Comparison of ENCODE assay signal across 17 cellular contexts in genomic region chr5:152631217-152631616, GRCh38.
"Had no signal": no experiment of that assay in that cellular context is flagged by ENCODE, and none has a peak within 500 bp of the region (broad histone marks: within the 10 kb centered on the region; RNA-seq: fewer than 3 reads in every experiment).

No MANE protein-coding gene starts in this region.

- DNase-seq: activated CD4-positive, alpha-beta T cell treated with anti-CD3 and anti-CD28 coated beads, Interleukin-2, amount 50 U/mL, for 1 hour; activated CD8-positive, alpha-beta T cell treated with anti-CD3 and anti-CD28 coated beads, Interleukin-2, amount 10 ng/mL, durations not matched to agents 7 days and 5 days; cerebellar nuclear complex; heart left ventricle; left cardiac atrium; pancreas; psoas muscle; spleen; stimulated activated CD4-positive, alpha-beta T cell treated with anti-CD3 and anti-CD28 coated beads, Interleukin-4, amount 100 ng/mL, for 24 hours; stimulated activated naive CD4-positive, alpha-beta T cell treated with Interleukin-2 at 50 U/mL for 16 hours; T-helper 17 cell had no signal

- ATAC-seq: activated CD4-positive, CD25-positive, alpha-beta regulatory T cell treated with anti-CD3 and anti-CD28 coated beads, Interleukin-2, amount 50 U/mL, for 24 hours; activated CD8-positive, alpha-beta T cell treated with anti-CD3 and anti-CD28 coated beads, Interleukin-2, amount 10 ng/mL, durations not matched to agents 7 days and 5 days; activated T-helper 17 cell treated with anti-CD3 and anti-CD28 coated beads, Interleukin-2, amount 50 U/mL, for 72 hours; left cardiac atrium; natural killer cell treated with Interleukin-12 subunit alpha and Interleukin-12 subunit beta and Interleukin-15 and Interleukin-18, amount 100 ng/mL, for 72 hours; pancreas; psoas muscle; T-helper 17 cell had no signal

- H3K9me3 ChIP-seq: heart left ventricle, neutrophil, pancreas, psoas muscle, right atrium auricular region, spleen had no signal

- H3K4me3 ChIP-seq: heart left ventricle, pancreas, psoas muscle, right atrium auricular region, spleen had no signal

- H3K27me3 ChIP-seq: heart left ventricle, neutrophil, pancreas, right atrium auricular region, spleen had no signal

- H3K4me1 ChIP-seq: pancreas, psoas muscle had no signal

- H3K27ac ChIP-seq: neutrophil, pancreas, psoas muscle, spleen, VCaP had no signal

- H3K36me3 ChIP-seq: heart left ventricle, neutrophil, pancreas, right atrium auricular region, spleen had no signal
